ENCODE assay signal across 9 cellular contexts in genomic region chr18:51807336-51807735, GRCh38.
"Had no signal": no experiment of that assay in that cellular context is flagged by ENCODE, and none has a peak within 500 bp of the region (broad histone marks: within the 10 kb centered on the region; RNA-seq: fewer than 3 reads in every experiment).

No MANE protein-coding gene starts in this region.

- DNase-seq: GM23248, GOT3, H7, H9, HCEC 1CT, HFFc6 had no signal

- H3K27ac Mint-ChIP-seq: GM23338, H9, HFFc6 had no signal

- H3K27ac ChIP-seq: GM23248 had no signal

- H3K4me3 Mint-ChIP-seq: GM23338, H9, HFFc6 had no signal

- H3K9me3 ChIP-seq: HAP-1 had no signal

- H3K9me3 Mint-ChIP-seq: GM23338, H9 had no signal

- H2AFZ ChIP-seq: GM23248, GM23338 had no signal

- H3K4me2 ChIP-seq: GM23338 had no signal

- H3K4me1 Mint-ChIP-seq: GM23338, H9 had no signal

- H3K9ac ChIP-seq: GM23248 had no signal

- ATAC-seq: GM23338, HCT116 had no signal

- H3K4me1 ChIP-seq: HAP-1 had no signal

- H3K36me3 ChIP-seq: HAP-1 had no signal

- H3K4me3 ChIP-seq: GM23248, GM23338, HAP-1 had no signal
